Comparison of ENCODE assay signal across 7 cellular contexts in genomic region chr1:246003442-246003730, GRCh38.
"Had no signal": no experiment of that assay in that cellular context is flagged by ENCODE, and none has a peak within 500 bp of the region (broad histone marks: within the 10 kb centered on the region; RNA-seq: fewer than 3 reads in every experiment).

No MANE protein-coding gene starts in this region.

- H3K27me3 ChIP-seq: adrenal gland, breast epithelium, esophagus squamous epithelium, thyroid gland had no signal

- H3K27ac Mint-ChIP-seq: activated naive CD4-positive, alpha-beta T cell treated with anti-CD3 and anti-CD28 coated beads, Interleukin-2, amount 50 U/mL, for 72 hours; activated T-helper 1 cell treated with anti-CD3 and anti-CD28 coated beads, Interleukin-12 subunit alpha, Interleukin-12 subunit beta, Interleukin-2, Interleukin-4 antibody, amounts not matched to agents 30 ng/mL and 10 ng/mL and 1 ng/mL, durations not matched to agents 14 hours and 24 hours and 36 hours; naive thymus-derived CD4-positive, alpha-beta T cell had no signal

- H3K4me3 Mint-ChIP-seq: activated T-helper 1 cell treated with anti-CD3 and anti-CD28 coated beads, Interleukin-12 subunit alpha, Interleukin-12 subunit beta, Interleukin-2, Interleukin-4 antibody, amounts not matched to agents 30 ng/mL and 10 ng/mL and 1 ng/mL, durations not matched to agents 14 hours and 24 hours and 36 hours; naive thymus-derived CD4-positive, alpha-beta T cell had no signal

- H3K27me3 Mint-ChIP-seq: naive thymus-derived CD4-positive, alpha-beta T cell had no signal

- H3K4me3 ChIP-seq: adrenal gland, breast epithelium, esophagus squamous epithelium, thyroid gland had no signal

- H3K9me3 ChIP-seq: adrenal gland, breast epithelium, esophagus squamous epithelium, thyroid gland had no signal

- H3K36me3 ChIP-seq: adrenal gland, breast epithelium, esophagus squamous epithelium, thyroid gland had no signal

- H3K9me3 Mint-ChIP-seq: activated naive CD4-positive, alpha-beta T cell treated with anti-CD3 and anti-CD28 coated beads, Interleukin-2, amount 50 U/mL, for 72 hours; activated T-helper 1 cell treated with anti-CD3 and anti-CD28 coated beads, Interleukin-12 subunit alpha, Interleukin-12 subunit beta, Interleukin-2, Interleukin-4 antibody, amounts not matched to agents 30 ng/mL and 10 ng/mL and 1 ng/mL, durations not matched to agents 14 hours and 24 hours and 36 hours; naive thymus-derived CD4-positive, alpha-beta T cell had no signal

- H3K36me3 Mint-ChIP-seq: activated naive CD4-positive, alpha-beta T cell treated with anti-CD3 and anti-CD28 coated beads, Interleukin-2, amount 50 U/mL, for 72 hours had no signal

- H3K4me1 ChIP-seq: breast epithelium had no signal

- H3K27ac ChIP-seq: adrenal gland, breast epithelium, esophagus squamous epithelium, thyroid gland had no signal
